Comparison of ENCODE assay signal across 13 cellular contexts in the genomic region with DNA sequence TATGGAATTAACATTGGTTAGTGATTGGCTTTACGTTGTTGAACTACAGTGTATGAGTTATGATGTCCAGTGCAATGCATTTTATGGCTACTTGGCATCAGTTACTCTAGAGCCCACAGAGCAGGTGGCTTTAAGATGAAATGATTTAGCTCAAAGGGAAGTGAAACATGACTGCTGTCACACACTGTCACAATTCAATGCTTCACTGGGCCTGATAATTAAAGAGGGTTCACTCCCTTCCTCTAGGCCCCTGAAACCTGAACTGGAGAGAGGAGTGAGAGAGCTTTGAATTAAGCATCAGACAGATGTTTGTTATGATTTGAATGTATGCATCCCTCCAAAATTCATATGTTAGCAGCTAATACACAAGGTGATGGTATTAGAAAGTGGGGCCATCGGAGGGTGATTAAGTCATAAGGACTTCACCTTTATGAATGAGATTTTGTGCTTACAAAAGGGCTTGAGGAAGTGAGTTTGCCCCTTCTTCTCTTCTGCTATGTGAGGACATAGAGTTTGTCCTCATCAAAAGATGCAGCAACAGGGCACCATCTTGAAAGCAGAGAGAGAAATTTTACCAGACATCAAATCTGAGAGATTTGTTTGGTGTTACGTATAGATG.
DNase-seq lines count a peak whose midpoint lies in the region; ATAC-seq and TF ChIP-seq lines count a peak whose summit lies in the region.
"Had no signal": no experiment of that assay in that cellular context is flagged by ENCODE, and none has a peak within 500 bp of the region (broad histone marks: within the 10 kb centered on the region; RNA-seq: fewer than 3 reads in every experiment).

No MANE protein-coding gene starts in this region.

- H3K27ac ChIP-seq in BLaER1 treated with 17β-estradiol and CSF1 and Interleukin-3, amounts not matched to agents 10 nM and 100 nM, result peak overlapping the region in 7 of 11 experiments; percentile 13 to 51 (median 46); a peak in 11 of 22 replicates
- H3K27ac ChIP-seq in Karpas-422 (ENCODE audit: low read length), result peak overlapping the region; percentile 99
- no peak overlapping the region for H3K27ac ChIP-seq in psoas muscle
- H3K27ac ChIP-seq: sigmoid colon had no signal

- no peaks in the 10 kb centered on the region for H4K20me1 ChIP-seq in BLaER1 treated with 17β-estradiol and CSF1 and Interleukin-3, amounts not matched to agents 10 nM and 100 nM
- no peaks in the 10 kb centered on the region for H4K20me1 ChIP-seq in Karpas-422 (ENCODE audit: insufficient read depth, low read depth, low read length)

- ATAC-seq in HG02852 (IDR thresholded peaks at IDR 0.05; ENCODE audit: unreplicated experiment), result peak; percentile 99
- ATAC-seq in activated T-cell treated with anti-CD3 and anti-CD28 coated beads, Interleukin-2, amount 50 U/mL, for 4 hours, result no peak
- no peak for ATAC-seq in psoas muscle

- no peak overlapping the region for H3K4me3 Mint-ChIP-seq in activated T-cell treated with anti-CD3 and anti-CD28 coated beads, Interleukin-2, amount 50 U/mL, for 4 hours
- H3K4me3 Mint-ChIP-seq: activated naive CD4-positive, alpha-beta T cell treated with anti-CD3 and anti-CD28 coated beads, Interleukin-2, amount 50 U/mL, for 24 hours had no signal

- H3K4me1 Mint-ChIP-seq in activated T-cell treated with anti-CD3 and anti-CD28 coated beads, Interleukin-2, amount 50 U/mL, for 4 hours (ENCODE audit: low read depth), result no peaks in the 10 kb centered on the region
- H3K4me1 Mint-ChIP-seq: activated naive CD4-positive, alpha-beta T cell treated with anti-CD3 and anti-CD28 coated beads, Interleukin-2, amount 50 U/mL, for 24 hours had no signal

- no peak overlapping the region for H2AFZ ChIP-seq in Karpas-422 (ENCODE audit: low read length)

- H3K36me3 ChIP-seq in BLaER1 treated with 17β-estradiol and CSF1 and Interleukin-3, amounts not matched to agents 10 nM and 100 nM, result no peaks in the 10 kb centered on the region
- H3K36me3 ChIP-seq in Karpas-422 (ENCODE audit: insufficient read depth, low read length) (no peaks in the 10 kb centered on the region), psoas muscle (ENCODE audit: insufficient read depth in 1 of 2, low read depth in 1 of 2) (no peaks in the 10 kb centered on the region)
- H3K36me3 ChIP-seq: HAP-1, sigmoid colon had no signal

- DNase-seq in GM19238 (ENCODE audit: insufficient read length, low spot score), result peak; percentile 62
- DNase-seq in Karpas-422, result peak; percentile 98
- no peak for DNase-seq in activated T-cell treated with anti-CD3 and anti-CD28 coated beads, Interleukin-2, amount 50 U/mL, for 4 hours
- no peak for DNase-seq in NCI-H2081 treated with DMSO at 0.1 percent for 48 hours (lab: John Stamatoyannopoulos, UW)
- no peak for DNase-seq in HPDE6-E6E7 (ENCODE audit: extremely low spot score)
- no peak for DNase-seq in psoas muscle
- DNase-seq: islet precursor cell, NCI-H2171 treated with DMSO at 0.1 percent for 48 hours, sigmoid colon had no signal

- H3K4me3 ChIP-seq in BLaER1 treated with 17β-estradiol and CSF1 and Interleukin-3, amounts not matched to agents 10 nM and 100 nM, result no peak overlapping the region
- H3K4me3 ChIP-seq in Karpas-422 (ENCODE audit: low read length), result peak overlapping the region; percentile 57
- H3K4me3 ChIP-seq in psoas muscle, result no peak overlapping the region
- H3K4me3 ChIP-seq: HAP-1, sigmoid colon had no signal

- peaks cover 8% of the 10 kb centered on the region for H3K27me3 Mint-ChIP-seq in activated T-cell treated with anti-CD3 and anti-CD28 coated beads, Interleukin-2, amount 50 U/mL, for 4 hours (ENCODE audit: low read depth)

- peak overlapping the region in 1 of 11 experiments; percentile 13; a peak in 1 of 22 replicates for H3K9ac ChIP-seq in BLaER1 treated with 17β-estradiol and CSF1 and Interleukin-3, amounts not matched to agents 10 nM and 100 nM
- H3K9ac ChIP-seq in Karpas-422 (ENCODE audit: low read length), result peak overlapping the region; percentile 77

- H3K36me3 Mint-ChIP-seq in activated T-cell treated with anti-CD3 and anti-CD28 coated beads, Interleukin-2, amount 50 U/mL, for 4 hours (ENCODE audit: insufficient read depth), result no peaks in the 10 kb centered on the region
- H3K36me3 Mint-ChIP-seq: activated naive CD4-positive, alpha-beta T cell treated with anti-CD3 and anti-CD28 coated beads, Interleukin-2, amount 50 U/mL, for 24 hours had no signal

- H3K4me1 ChIP-seq in BLaER1 treated with 17β-estradiol and CSF1 and Interleukin-3, amounts not matched to agents 10 nM and 100 nM, result peaks cover 6 to 46% (median 32%) of the 10 kb centered on the region in 10 experiments; a peak in 19 of 20 replicates
- H3K4me1 ChIP-seq in Karpas-422 (ENCODE audit: low read length) (peaks cover 77% of the 10 kb centered on the region), psoas muscle (no peaks in the 10 kb centered on the region)
- H3K4me1 ChIP-seq: HAP-1, sigmoid colon had no signal

- no peaks in the 10 kb centered on the region; a peak in 1 of 22 replicates for H3K9me3 ChIP-seq in BLaER1 treated with 17β-estradiol and CSF1 and Interleukin-3, amounts not matched to agents 10 nM and 100 nM (replicated peaks in 1 of 11)
- H3K9me3 ChIP-seq in Karpas-422 (ENCODE audit: low read length) (no peaks in the 10 kb centered on the region), psoas muscle (no peaks in the 10 kb centered on the region)
- H3K9me3 ChIP-seq: HAP-1, sigmoid colon had no signal

- H3K9me2 ChIP-seq in Karpas-422 (replicated peaks; ENCODE audit: insufficient read depth, low read length), result no peaks in the 10 kb centered on the region

- intact Hi-C loops in psoas muscle (cut with DNase I), result no loop called here

- no peaks in the 10 kb centered on the region for H3K79me2 ChIP-seq in Karpas-422 (ENCODE audit: low read length)

- H3K27me3 ChIP-seq in BLaER1 treated with 17β-estradiol and CSF1 and Interleukin-3, amounts not matched to agents 10 nM and 100 nM, result no peaks in the 10 kb centered on the region
- no peaks in the 10 kb centered on the region for H3K27me3 ChIP-seq in Karpas-422 (ENCODE audit: low read length)
- no peaks in the 10 kb centered on the region for H3K27me3 ChIP-seq in psoas muscle (ENCODE audit: insufficient read depth in 3 of 3, low read length in 2 of 3)
- H3K27me3 ChIP-seq: sigmoid colon had no signal

- WGBS in psoas muscle, 3 donors, result 77 to 85% (median 78%) methylated on average over 3 of the region's 3 CpGs

- no peaks in the 10 kb centered on the region for H3K9me3 Mint-ChIP-seq in activated T-cell treated with anti-CD3 and anti-CD28 coated beads, Interleukin-2, amount 50 U/mL, for 4 hours
- H3K9me3 Mint-ChIP-seq: activated naive CD4-positive, alpha-beta T cell treated with anti-CD3 and anti-CD28 coated beads, Interleukin-2, amount 50 U/mL, for 24 hours had no signal

- no peak for TF ChIP-seq CTCF in psoas muscle (IDR thresholded peaks at IDR 0.05)

- H3K4me2 ChIP-seq in BLaER1 treated with 17β-estradiol and CSF1 and Interleukin-3, amounts not matched to agents 10 nM and 100 nM, result peak overlapping the region in 10 of 11 experiments; percentile 6 to 72 (median 60); a peak in 17 of 22 replicates
- peak overlapping the region; percentile 73 for H3K4me2 ChIP-seq in Karpas-422 (ENCODE audit: low read depth, low read length, poor library complexity, severe bottlenecking)

Comparison
In these comparisons a context has a peak if more than half of its experiments do, and no peak if none do; other contexts are left out.
1. DNase-seq: peak in GM19238 (single experiment) and Karpas-422 (single experiment); none in activated T-cell treated with anti-CD3 and anti-CD28 coated beads, Interleukin-2, amount 50 U/mL, for 4 hours (single experiment), NCI-H2081 treated with DMSO at 0.1 percent for 48 hours (single experiment), HPDE6-E6E7 (single experiment) and psoas muscle (0 of 2).